ENCODE assay signal across 10 cellular contexts in the genomic region with DNA sequence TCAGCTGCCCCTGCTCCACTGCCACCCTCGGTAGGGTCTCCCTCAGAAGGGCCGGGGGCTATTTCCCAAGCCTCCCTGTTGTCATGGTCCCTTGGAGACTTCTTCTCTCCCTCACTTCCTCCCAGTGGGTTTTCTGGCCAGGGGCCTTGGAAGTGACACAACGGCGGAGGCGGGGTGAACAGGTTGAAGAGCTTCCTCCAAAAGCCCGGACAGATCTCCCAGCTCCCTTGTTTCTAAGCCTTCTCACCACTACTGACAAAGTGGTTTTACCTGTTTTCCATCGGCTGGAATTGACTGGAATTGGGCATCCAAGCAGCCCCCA. TPM values are rescaled to one million over a fixed set of nuclear protein-coding genes. Genes with fewer than 3 reads are reported as not detected.
A peak's percentile ranks its signal among the peaks of the same experiment; 100 is the strongest.
DNase-seq lines count a peak whose midpoint lies in the region; ATAC-seq, FAIRE-seq and TF ChIP-seq lines count a peak whose summit lies in the region.
"Had no signal": no experiment of that assay in that cellular context is flagged by ENCODE, and none has a peak within 500 bp of the region (broad histone marks: within the 10 kb centered on the region; RNA-seq: fewer than 3 reads in every experiment).

No MANE protein-coding gene starts in this region.

- no peak for FAIRE-seq in endothelial cell of umbilical vein (lab: Jason Lieb, UNC)
- FAIRE-seq: GM18507 had no signal

- H3K27ac ChIP-seq in OCI-LY1 (ENCODE audit: low read depth, low read length, poor library complexity, severe bottlenecking) = peak overlapping the region; percentile 79
- peak overlapping the region; percentile 31 for H3K27ac ChIP-seq in endothelial cell of umbilical vein (ENCODE audit: insufficient read depth, low read depth, low read length)
- H3K27ac ChIP-seq in parathyroid adenoma = peak overlapping the region; percentile 93
- H3K27ac ChIP-seq: SJSA1 had no signal

- no peak for TF ChIP-seq POLR2A in endothelial cell of umbilical vein (IDR thresholded peaks at IDR 0.05; ENCODE audit: low read depth, low read length)
- TF ChIP-seq POLR2A in erythroblast (IDR thresholded peaks at IDR 0.05; ENCODE audit: low read length) = no peak

- no peak overlapping the region for H3K4me2 ChIP-seq in OCI-LY1 (ENCODE audit: low read length)
- H3K4me2 ChIP-seq in endothelial cell of umbilical vein (ENCODE audit: insufficient read depth, low read length) = no peak overlapping the region
- H3K4me2 ChIP-seq in parathyroid adenoma (ENCODE audit: low read length) = peak overlapping the region; percentile 22

- POLR2A ChIA-PET in endothelial cell of umbilical vein (lab: Charles Lee) = no interaction called here

- dilution Hi-C loops in endothelial cell of umbilical vein (cut with MboI; ENCODE audit: extremely low pct_ligation_motif_present, low sequenced_read_pairs) = no loop called here

- peaks cover 76% of the 10 kb centered on the region for H3K4me1 ChIP-seq in OCI-LY1 (ENCODE audit: insufficient read depth, low read length, severe bottlenecking)
- peaks cover 94% of the 10 kb centered on the region for H3K4me1 ChIP-seq in endothelial cell of umbilical vein (ENCODE audit: control insufficient read depth, extremely low read depth, insufficient read depth, low read length)
- H3K4me1 ChIP-seq in parathyroid adenoma = peaks cover 40% of the 10 kb centered on the region

- H3K4me3 ChIP-seq in OCI-LY1 (ENCODE audit: low read depth, low read length, poor library complexity, severe bottlenecking) (no peak overlapping the region), endothelial cell of umbilical vein (replicated peaks in 1 of 3; ENCODE audit: insufficient read depth in 1 of 3, low read depth in 1 of 3, low read length in 3 of 3) (no peak overlapping the region), parathyroid adenoma (ENCODE audit: low read depth, low read length) (no peak overlapping the region)
- H3K4me3 ChIP-seq: SJSA1 had no signal

- CTCF ChIA-PET in endothelial cell of umbilical vein (lab: Charles Lee) = interaction anchor here (0.9 to 4.7 kb wide), 2 partner anchors 72 to 97 kb away, joined by 3 to 32 read pairs; no protein-coding TSS in a partner anchor

- H3K36me3 ChIP-seq in OCI-LY1 (ENCODE audit: insufficient read depth, low read length) = peaks cover 30% of the 10 kb centered on the region
- peaks cover 6 to 7% of the 10 kb centered on the region in 2 experiments for H3K36me3 ChIP-seq in endothelial cell of umbilical vein (ENCODE audit: control insufficient read depth in 2 of 2, extremely low read depth in 1 of 2, insufficient read depth in 2 of 2, low read length in 2 of 2)
- H3K36me3 ChIP-seq in parathyroid adenoma (ENCODE audit: control insufficient read depth, insufficient read depth, low read length) = no peaks in the 10 kb centered on the region

- no peaks in the 10 kb centered on the region for H3K9me3 ChIP-seq in OCI-LY1 (ENCODE audit: low read length)
- no peaks in the 10 kb centered on the region for H3K9me3 ChIP-seq in endothelial cell of umbilical vein (replicated peaks; ENCODE audit: control insufficient read depth, insufficient read depth, low read length)
- H3K9me3 ChIP-seq in parathyroid adenoma (ENCODE audit: control insufficient read depth, low read length) = no peaks in the 10 kb centered on the region
- H3K9me3 ChIP-seq: SJSA1 had no signal

- H3F3A ChIP-seq in OCI-LY1 (ENCODE audit: insufficient read depth, low read length) = 0 out of 2 replicates have a peak, but pooled peaks cover 4% of the 10 kb centered on the region

- H3K79me2 ChIP-seq in OCI-LY1 (ENCODE audit: insufficient read depth, low read length) (peaks cover 100% of the 10 kb centered on the region), endothelial cell of umbilical vein (ENCODE audit: control insufficient read depth, insufficient read depth, low read length) (peaks cover 99% of the 10 kb centered on the region), parathyroid adenoma (peaks cover 38% of the 10 kb centered on the region)

- H3K27me3 ChIP-seq in OCI-LY1 (ENCODE audit: insufficient read depth, low read length) (no peaks in the 10 kb centered on the region), endothelial cell of umbilical vein (ENCODE audit: control insufficient read depth in 2 of 2, insufficient read depth in 2 of 2, low read length in 2 of 2) (no peaks in the 10 kb centered on the region), parathyroid adenoma (ENCODE audit: control insufficient read depth, insufficient read depth, low read length) (no peaks in the 10 kb centered on the region)
- H3K27me3 ChIP-seq: SJSA1 had no signal

- H3K9ac ChIP-seq in OCI-LY1 (ENCODE audit: low read length) (no peak overlapping the region), endothelial cell of umbilical vein (replicated peaks; ENCODE audit: extremely low read depth, insufficient read depth, low read length) (peak overlapping the region; percentile 17), parathyroid adenoma (no peak overlapping the region)

- TF ChIP-seq CTCF in OCI-LY1 (IDR thresholded peaks at IDR 0.05; ENCODE audit: low read length) (no peak), endothelial cell of umbilical vein (IDR thresholded peaks at IDR 0.05; ENCODE audit: extremely low read depth in 1 of 2, insufficient read depth in 1 of 2, low read depth in 1 of 2, low read length in 2 of 2) (no peak), parathyroid adenoma (IDR thresholded peaks at IDR 0.05) (no peak)

- H4K20me1 ChIP-seq in OCI-LY1 (ENCODE audit: insufficient read depth, low read length) (no peaks in the 10 kb centered on the region), endothelial cell of umbilical vein (replicated peaks; ENCODE audit: control insufficient read depth, extremely low read depth, insufficient read depth, low read length) (peaks cover 5% of the 10 kb centered on the region)

- no peaks in the 10 kb centered on the region for H3K9me2 ChIP-seq in OCI-LY1 (ENCODE audit: low read depth, low read length)

- no peaks in the 10 kb centered on the region for H3K9me1 ChIP-seq in endothelial cell of umbilical vein (replicated peaks; ENCODE audit: control insufficient read depth, extremely low read depth, insufficient read depth, low read length)

- H2AFZ ChIP-seq in OCI-LY1 (ENCODE audit: low read length) (no peak overlapping the region), endothelial cell of umbilical vein (ENCODE audit: low read depth, low read length) (no peak overlapping the region), parathyroid adenoma (no peak overlapping the region)

- no peak for ATAC-seq in HG03571 (IDR thresholded peaks at IDR 0.05; ENCODE audit: unreplicated experiment)

- no TSS peak for BruUV-seq in endothelial cell of umbilical vein (replicated peaks; lab: Mats Ljungman, UMichigan)

- DNase-seq in DMS79 (lab: John Stamatoyannopoulos, UW) (peak; percentile 13), endothelial cell of umbilical vein (ENCODE audit: low read depth, low spot score) (no peak), erythroblast (lab: John Stamatoyannopoulos, UW) (no peak), kidney tubule cell (ENCODE audit: low spot score) (no peak), NCI-H524 treated with DMSO at 0.1 percent for 48 hours (lab: John Stamatoyannopoulos, UW) (no peak)

- intact Hi-C loops in endothelial cell of umbilical vein (cut with micrococcal nuclease) = no loop called here

TF ChIP-seq in endothelial cell of umbilical vein, 7 proteins besides CTCF, POLR2A, EP300 and RAD21:
- TF ChIP-seq JUN (IDR thresholded peaks at IDR 0.05; ENCODE audit: borderline replicate concordance, insufficient read depth, insufficient read length, low read depth) (no peak), FOS (IDR thresholded peaks at IDR 0.05; ENCODE audit: borderline replicate concordance, insufficient read depth, low read length) (no peak), EZH2 (IDR thresholded peaks at IDR 0.05; ENCODE audit: borderline replicate concordance, low read depth, low read length, severe bottlenecking) (no peak), POLR2AphosphoS5 (IDR thresholded peaks at IDR 0.05; ENCODE audit: insufficient read depth, low read depth, low read length) (no peak), GATA2 (IDR thresholded peaks at IDR 0.05; ENCODE audit: insufficient read depth, insufficient read length, low read depth, low read length) (no peak), MYC (IDR thresholded peaks at IDR 0.05; ENCODE audit: low read depth, low read length) (no peak)
- TF ChIP-seq, protein P1, sequence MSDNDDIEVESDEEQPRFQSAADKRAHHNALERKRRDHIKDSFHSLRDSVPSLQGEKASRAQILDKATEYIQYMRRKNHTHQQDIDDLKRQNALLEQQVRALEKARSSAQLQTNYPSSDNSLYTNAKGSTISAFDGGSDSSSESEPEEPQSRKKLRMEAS (IDR thresholded peaks at IDR 0.05; ENCODE audit: insufficient read depth, insufficient read length) = no peak

RNA-seq across cellular contexts. Expression of gene MYH9, which starts 14.5 kb away (rescaled TPM):
- total RNA-seq in endothelial cell of umbilical vein = 1,331 and 1,413 TPM in 2 replicates
- 157 and 188 TPM in 2 replicates for polyA plus RNA-seq in endothelial cell of umbilical vein
- 377 and 396 TPM in 2 replicates for polyA plus RNA-seq in endothelial cell of umbilical vein (2011; cell fraction: cytosol; rRNA removed)
- 759 and 766 TPM in 2 replicates for polyA plus RNA-seq in endothelial cell of umbilical vein (2011; cell fraction: nucleus; rRNA removed)
- 496 and 585 TPM in 2 replicates for polyA plus RNA-seq in endothelial cell of umbilical vein (2012)
- 1,176 and 1,679 TPM in 2 replicates for polyA minus RNA-seq in endothelial cell of umbilical vein
- 42.9 TPM for polyA minus RNA-seq in endothelial cell of umbilical vein (2011; cell fraction: cytosol; rRNA and poly(A)+ RNA removed)
- 498 and 877 TPM in 2 replicates for polyA minus RNA-seq in endothelial cell of umbilical vein (2011; cell fraction: nucleus; rRNA and poly(A)+ RNA removed)

Comparison
In these comparisons a context has a peak if more than half of its experiments do, and no peak if none do; other contexts are left out.
1. H3K27ac ChIP-seq: peak in every context shown above with its lines; median percentile 93 in parathyroid adenoma; 79 in OCI-LY1; 31 in endothelial cell of umbilical vein.